Comparison of ENCODE assay signal across 20 cellular contexts in the genomic region with DNA sequence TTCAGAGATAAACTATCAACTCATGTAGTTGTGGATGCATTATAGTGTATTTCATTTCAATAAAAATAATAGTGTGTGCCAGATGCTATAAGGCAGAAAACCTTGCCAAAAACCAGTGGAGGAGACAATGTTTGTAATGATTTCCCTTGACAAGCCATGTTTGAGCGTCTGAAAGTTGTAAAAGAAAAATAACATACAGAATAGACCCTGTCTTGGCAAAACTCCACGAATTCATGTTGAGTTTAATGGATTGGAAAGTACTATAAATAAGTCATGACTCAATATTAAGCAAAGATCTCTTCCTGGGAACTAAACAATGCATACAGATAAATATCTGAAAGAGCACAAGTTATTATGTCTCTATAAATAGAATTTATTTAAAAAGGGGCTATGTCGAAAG.
"Had no signal": no experiment of that assay in that cellular context is flagged by ENCODE, and none has a peak within 500 bp of the region (broad histone marks: within the 10 kb centered on the region; RNA-seq: fewer than 3 reads in every experiment).

No MANE protein-coding gene starts in this region.

- H3K4me3 Mint-ChIP-seq: activated T-helper 1 cell treated with anti-CD3 and anti-CD28 coated beads, Interleukin-12 subunit alpha, Interleukin-12 subunit beta, Interleukin-2, Interleukin-4 antibody, amounts not matched to agents 30 ng/mL and 10 ng/mL and 1 ng/mL, durations not matched to agents 14 hours and 24 hours and 36 hours; nephron progenitor cell had no signal

- H3K4me1 Mint-ChIP-seq: nephron progenitor cell had no signal

- H3K4me3 ChIP-seq: adrenal gland, gastrocnemius medialis, left lung, right atrium auricular region, tibial artery had no signal

- H3K9me3 ChIP-seq: adrenal gland, gastrocnemius medialis, right atrium auricular region, tibial artery had no signal

- H3K27ac ChIP-seq: adrenal gland, gastrocnemius medialis, left lung, right atrium auricular region, tibial artery, WERI-Rb-1 had no signal

- H3K4me1 ChIP-seq: adrenal gland, gastrocnemius medialis, left lung, right atrium auricular region, tibial artery had no signal

- H3K36me3 ChIP-seq: adrenal gland, gastrocnemius medialis, left lung, right atrium auricular region, tibial artery, WERI-Rb-1 had no signal

- H3K27me3 ChIP-seq: adrenal gland, gastrocnemius medialis, left lung, right atrium auricular region, tibial artery had no signal

- H3K9me3 Mint-ChIP-seq: nephron progenitor cell had no signal

- DNase-seq: activated CD4-positive, alpha-beta T cell treated with anti-CD3 and anti-CD28 coated beads, Interleukin-2, amount 50 U/mL, for 48 hours; activated gamma-delta T cell treated with Interleukin-2 at 50 U/mL for 16 hours; activated T-cell treated with anti-CD3 and anti-CD28 coated beads for 4 hours; adrenal gland; cerebellar nuclear complex; cortex of kidney; erythroblast; gastrocnemius medialis; head of caudate nucleus; kidney; left lung; nephron progenitor cell; nucleus accumbens; stimulated activated CD4-positive, alpha-beta T cell treated with anti-CD3 and anti-CD28 coated beads, Interleukin-2, amount 100 ng/mL, for 24 hours; stimulated activated naive CD4-positive, alpha-beta T cell treated with Interleukin-2 at 50 U/mL for 16 hours; tibial artery; WERI-Rb-1 had no signal

- H3K27ac Mint-ChIP-seq: activated naive CD4-positive, alpha-beta T cell treated with anti-CD3 and anti-CD28 coated beads, Interleukin-2, amount 50 U/mL, for 72 hours; activated T-helper 1 cell treated with anti-CD3 and anti-CD28 coated beads, Interleukin-12 subunit alpha, Interleukin-12 subunit beta, Interleukin-2, Interleukin-4 antibody, amounts not matched to agents 30 ng/mL and 10 ng/mL and 1 ng/mL, durations not matched to agents 14 hours and 24 hours and 36 hours; nephron progenitor cell had no signal
